Comparison of ENCODE assay signal across 8 cellular contexts in the genomic region with DNA sequence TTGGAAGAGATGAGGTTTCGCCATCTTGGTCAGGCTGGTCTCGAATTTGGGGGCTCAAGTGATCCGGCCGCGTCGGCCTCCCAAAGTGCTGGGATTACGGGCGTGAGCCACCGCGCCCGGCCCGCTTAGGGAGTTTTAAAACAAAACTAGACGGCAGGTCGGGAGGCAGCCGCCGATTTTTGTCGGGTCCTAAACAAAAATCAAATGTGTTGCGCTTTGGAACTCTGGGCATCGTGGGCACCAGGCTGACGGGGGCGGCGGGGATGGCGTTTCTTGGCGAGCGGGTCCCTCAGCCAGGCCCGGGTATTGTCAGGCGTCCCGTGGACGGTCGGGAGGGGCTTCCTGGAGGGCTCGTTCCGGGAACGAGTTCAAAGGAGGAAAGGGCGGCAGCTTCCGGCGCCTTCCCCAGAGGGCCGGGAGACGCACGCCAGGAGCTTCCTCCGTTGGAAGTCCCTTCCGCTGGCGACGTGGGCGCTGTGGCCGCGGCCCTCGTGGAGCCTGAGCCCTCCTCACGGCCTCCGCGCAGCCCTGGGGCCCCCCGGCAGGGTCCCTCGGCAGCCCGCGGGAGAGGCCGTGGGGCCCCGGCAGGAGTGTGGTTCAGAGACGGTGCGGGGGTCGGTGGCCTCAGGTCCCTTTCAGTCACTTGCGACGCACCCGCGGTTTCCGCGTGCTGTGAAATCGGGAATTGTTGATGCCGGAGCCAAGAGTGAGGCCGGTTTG. TPM values are rescaled to one million over a fixed set of nuclear protein-coding genes. Genes with fewer than 3 reads are reported as not detected.
A peak's percentile ranks its signal among the peaks of the same experiment; 100 is the strongest.
DNase-seq lines count a peak whose midpoint lies in the region; ATAC-seq, FAIRE-seq and TF ChIP-seq lines count a peak whose summit lies in the region.

No MANE protein-coding gene starts in this region.

- H3K4me3 ChIP-seq in HepG2 (replicated peaks in 1 of 3; ENCODE audit: insufficient read depth in 1 of 3, low read depth in 2 of 3, low read length in 3 of 3): peak overlapping the region; percentile 81 to 89 (median 86)

- TF ChIP-seq POLR2A in HepG2 (IDR thresholded peaks at IDR 0.05; ENCODE audit: insufficient read depth in 1 of 2, low read depth in 2 of 2, low read length in 2 of 2): peak; percentile 84 to 89

- H3K27ac ChIP-seq in caudate nucleus (ENCODE audit: low read depth, low read length) (peak overlapping the region; percentile 38), HepG2 (ENCODE audit: extremely low read length, insufficient read depth, low read length) (peak overlapping the region; percentile 80)

- TF ChIP-seq RAD21 in HepG2 (CRISPR knock-in tag; IDR thresholded peaks at IDR 0.05): no peak

- BruUV-seq in HepG2 (replicated peaks; lab: Mats Ljungman, UMichigan): no TSS peak

- H3K4me2 ChIP-seq in HepG2 (ENCODE audit: low read depth, low read length): peak overlapping the region; percentile 77

- CTCF ChIA-PET in HepG2 (lab: Yijun Ruan, JAX; ENCODE audit: low intra/inter-chr PET ratio, low total read pairs): no interaction called here

- H3K36me3 ChIP-seq in HepG2 (replicated peaks in 1 of 2; ENCODE audit: control insufficient read depth in 1 of 2, insufficient read depth in 2 of 2, low read length in 2 of 2): peaks cover 9 to 23% of the 10 kb centered on the region in 2 experiments

- ATAC-seq in GM19025 (IDR thresholded peaks at IDR 0.05; ENCODE audit: low read depth, unreplicated experiment) (peak; percentile 33), HG03342 (IDR thresholded peaks at IDR 0.05; ENCODE audit: unreplicated experiment) (peak; percentile 36), HepG2 (peak; percentile 61)

- in situ Hi-C loops in HepG2 (cut with HindIII; ENCODE audit: extremely low pct_ligation_motif_present, low pct_unique_long_range_greater_than_20kb): no loop called here

- intact Hi-C loops in HepG2 (cut with micrococcal nuclease; ENCODE audit: unreplicated experiment): loop anchor here (10.0 kb wide), 1 partner anchor 141 kb away; no protein-coding TSS in a partner anchor

- POLR2A ChIA-PET in HepG2 (lab: Yijun Ruan, JAX): interaction anchor here (0.6 to 1.5 kb wide), 11 partner anchors 9 to 355 kb away, joined by 3 to 9 read pairs (median 4); a partner anchor contains a TSS

- no peak overlapping the region for H2AFZ ChIP-seq in HepG2 (ENCODE audit: low read length)

- peaks cover 8% of the 10 kb centered on the region for H3K79me2 ChIP-seq in HepG2 (ENCODE audit: insufficient read depth, low read length)

- TF ChIP-seq CTCF in HepG2 (CRISPR knock-in tag; IDR thresholded peaks at IDR 0.05): no peak

- WGBS in HepG2 (ENCODE audit: low lambda C conversion rate): 10% methylated on average over 21 of the region's 68 CpGs

- H4K20me1 ChIP-seq in HepG2 (ENCODE audit: insufficient read depth, low read length): peaks cover 10% of the 10 kb centered on the region

- TF ChIP-seq EP300 in HepG2 (IDR thresholded peaks at IDR 0.05; ENCODE audit: low read depth in 2 of 2, low read length in 2 of 2) (no peak), HepG2 (CRISPR knock-in tag; IDR thresholded peaks at IDR 0.05; ENCODE audit: borderline replicate concordance) (no peak; the same call in none of the 2 replicates)

- H3K9me3 ChIP-seq in HepG2 (ENCODE audit: low read length): no peaks in the 10 kb centered on the region

- peak overlapping the region; percentile 90 for H3K9ac ChIP-seq in HepG2 (ENCODE audit: insufficient read depth, low read depth, low read length)

- peaks cover 27% of the 10 kb centered on the region for H3K4me1 ChIP-seq in HepG2 (ENCODE audit: insufficient read depth, low read length)

- no peak for FAIRE-seq in HepG2 (lab: Jason Lieb, UNC)

- peaks cover 0 to 29% of the 10 kb centered on the region in 2 experiments; a peak in 3 of 5 replicates for H3K27me3 ChIP-seq in HepG2 (ENCODE audit: control insufficient read depth in 1 of 2, insufficient read depth in 2 of 2, low read length in 2 of 2)

- DNase-seq in Ammon's horn (ENCODE audit: low spot score) (peak; percentile 38), T-helper 1 cell (peak in 4 of 5 donors; percentile 24 to 57 (median 28)), caudate nucleus (lab: John Stamatoyannopoulos, UW) (peak in 6 of 61 donors; percentile 11 to 24 (median 16)), HepG2 (ENCODE audit: low spot score) (peak; percentile 44), DMS79 (lab: John Stamatoyannopoulos, UW) (no peak)
- DNase-seq in stimulated activated CD8-positive, alpha-beta memory T cell treated with anti-CD3 and anti-CD28 coated beads, Interleukin-12 subunit alpha, Interleukin-12 subunit beta, amount 100 ng/mL, for 4 hours (ENCODE audit: low read depth): peak; percentile 17

TF ChIP-seq in HepG2, 621 proteins besides CTCF, POLR2A, EP300 and RAD21 (continues in another document):
- TF ChIP-seq MIER2 (CRISPR knock-in tag; IDR thresholded peaks at IDR 0.05): no peak
- TF ChIP-seq, protein P1, sequence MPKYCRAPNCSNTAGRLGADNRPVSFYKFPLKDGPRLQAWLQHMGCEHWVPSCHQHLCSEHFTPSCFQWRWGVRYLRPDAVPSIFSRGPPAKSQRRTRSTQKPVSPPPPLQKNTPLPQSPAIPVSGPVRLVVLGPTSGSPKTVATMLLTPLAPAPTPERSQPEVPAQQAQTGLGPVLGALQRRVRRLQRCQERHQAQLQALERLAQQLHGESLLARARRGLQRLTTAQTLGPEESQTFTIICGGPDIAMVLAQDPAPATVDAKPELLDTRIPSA (CRISPR knock-in tag; IDR thresholded peaks at IDR 0.05; ENCODE audit: borderline replicate concordance): peak; percentile 71; the same call in 1 of the 2 replicates
- 0 out of 2 replicates have a peak, but pooled peaks have one; percentile 29 for TF ChIP-seq ZSCAN20 (CRISPR knock-in tag; IDR thresholded peaks at IDR 0.05; ENCODE audit: borderline replicate concordance)
- TF ChIP-seq NCOA1 (CRISPR knock-in tag; IDR thresholded peaks at IDR 0.05): no peak
- no peak for TF ChIP-seq ZBTB38 (CRISPR knock-in tag; IDR thresholded peaks at IDR 0.05)
- TF ChIP-seq EED (CRISPR knock-in tag; IDR thresholded peaks at IDR 0.05): peak; percentile 37; the same call in 1 of the 2 replicates
- peak; percentile 79 for TF ChIP-seq PHF20 (CRISPR knock-in tag; IDR thresholded peaks at IDR 0.05)
- TF ChIP-seq RBFOX2 (IDR thresholded peaks at IDR 0.05; ENCODE audit: low read depth, low read length): peak; percentile 92
- peak; percentile 73 for TF ChIP-seq ELF3 (CRISPR knock-in tag; IDR thresholded peaks at IDR 0.05)

RNA-seq across cellular contexts. Expression of a gene that starts 59.2 kb away (rescaled TPM):
- 6.9 and 8.2 TPM in 2 replicates for total RNA-seq in HepG2 (2016; rRNA removed; fragmentation: Illumina TruSeq; extraction: Trizol)
- total RNA-seq in HepG2 (2016; cell fraction: cytosol; rRNA removed; fragmentation: Illumina TruSeq; extraction: Trizol; ENCODE audit: low read depth): 2.9 and 3.0 TPM in 2 replicates
- total RNA-seq in HepG2 (2016; cell fraction: insoluble cytoplasmic fraction; rRNA removed; fragmentation: Illumina TruSeq; extraction: Trizol): 6.1 and 8.5 TPM in 2 replicates
- 7.4 and 9.6 TPM in 2 replicates for total RNA-seq in HepG2 (2016; cell fraction: membrane; rRNA removed; fragmentation: Illumina TruSeq; extraction: Trizol)
- 9.9 and 10.2 TPM in 2 replicates for total RNA-seq in HepG2 (2016; cell fraction: nucleus; rRNA removed; fragmentation: Illumina TruSeq; extraction: Trizol)
- polyA plus RNA-seq in HepG2 (2011; rRNA removed): 7.6 and 9.7 TPM in 2 replicates
- 6.3 and 8.4 TPM in 2 replicates for polyA plus RNA-seq in HepG2 (2011; cell fraction: cytosol; rRNA removed)
- 22.2 and 25.5 TPM in 2 replicates for polyA plus RNA-seq in HepG2 (2011; cell fraction: nucleus; rRNA removed)
- 5.1 and 5.3 TPM in 2 replicates for polyA plus RNA-seq in HepG2 (2012)
- polyA plus RNA-seq in HepG2 (2016; cell fraction: cytosol; fragmentation: Illumina TruSeq; extraction: Trizol; ENCODE audit: low read depth): 3.0 and 3.1 TPM in 2 replicates
- 7.1 and 7.9 TPM in 2 replicates for polyA plus RNA-seq in HepG2 (2016; cell fraction: insoluble cytoplasmic fraction; fragmentation: Illumina TruSeq; extraction: Trizol; ENCODE audit: low read depth)
- 6.1 and 7.9 TPM in 2 replicates for polyA plus RNA-seq in HepG2 (2016; cell fraction: membrane; fragmentation: Illumina TruSeq; extraction: Trizol; ENCODE audit: low read depth)
- polyA plus RNA-seq in HepG2 (2016; cell fraction: nucleus; fragmentation: Illumina TruSeq; extraction: Trizol; ENCODE audit: insufficient read depth, low read depth): 22.3 and 22.8 TPM in 2 replicates
- 3.9 TPM in 1 of 2 replicates, not detected in the other for polyA minus RNA-seq in HepG2 (2011; rRNA and poly(A)+ RNA removed; ENCODE audit: low replicate concordance)
- polyA minus RNA-seq in HepG2 (2011; cell fraction: cytosol; rRNA and poly(A)+ RNA removed): 3.7 and 4.2 TPM in 2 replicates
- 10.1 and 12.4 TPM in 2 replicates for polyA minus RNA-seq in HepG2 (2011; cell fraction: nucleus; rRNA and poly(A)+ RNA removed)
